8 cellular contexts compared by ENCODE assay signal in the genomic region with DNA sequence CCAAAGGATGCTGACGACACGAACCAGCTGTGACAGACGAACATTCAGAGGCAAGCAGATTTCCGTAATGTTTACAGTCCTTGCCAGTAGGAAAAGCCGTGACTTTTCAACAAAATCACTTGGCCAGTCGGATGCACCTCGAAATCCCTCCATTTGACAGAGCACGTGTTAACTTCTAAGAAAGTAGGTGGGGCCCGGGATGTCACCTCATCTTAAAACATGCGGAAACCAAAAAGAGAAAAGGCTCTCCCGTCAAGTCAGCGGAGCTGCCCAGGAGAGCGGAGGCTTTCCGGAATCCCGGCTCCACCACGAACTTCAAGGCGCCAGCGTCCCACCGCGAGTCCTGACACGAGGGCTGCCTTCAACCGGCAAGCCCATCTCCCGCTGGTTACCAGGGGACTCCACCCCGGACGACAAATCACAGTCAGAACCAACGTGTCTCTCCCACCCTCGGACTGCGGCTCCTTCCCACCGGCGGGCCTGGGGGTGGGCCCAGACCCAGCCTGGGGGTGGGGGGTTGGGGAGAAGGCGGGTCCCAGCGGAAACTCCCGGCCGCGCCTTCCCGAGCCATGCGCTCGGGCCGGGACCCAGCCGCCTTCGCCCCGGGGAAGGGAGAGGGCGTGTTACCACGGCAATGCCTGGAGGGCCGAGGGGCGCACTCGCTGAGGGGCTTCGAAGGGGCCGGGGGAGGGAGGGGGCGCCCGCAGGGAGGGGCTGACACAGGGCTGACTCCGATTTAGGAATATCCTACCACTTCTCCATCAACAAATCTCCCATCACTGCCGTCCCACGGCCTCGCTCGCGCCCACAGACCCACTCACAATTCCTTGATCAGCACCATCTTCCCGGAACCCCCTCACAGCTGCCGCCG. TPM values are rescaled to one million over a fixed set of nuclear protein-coding genes. Genes with fewer than 3 reads are reported as not detected.
DNase-seq lines count a peak whose midpoint lies in the region; ATAC-seq and TF ChIP-seq lines count a peak whose summit lies in the region.

No MANE protein-coding gene starts in this region.

- no peaks in the 10 kb centered on the region for H3K27me3 Mint-ChIP-seq in activated naive CD4-positive, alpha-beta T cell treated with anti-CD3 and anti-CD28 coated beads, Interleukin-2, amount 50 U/mL, for 24 hours

- H3K79me1 ChIP-seq in trophoblast cell (ENCODE audit: low read length): peaks cover 10% of the 10 kb centered on the region

- H3K23ac ChIP-seq in trophoblast cell (ENCODE audit: low read length): no peak overlapping the region

- peak overlapping the region; percentile 44 for H3K4ac ChIP-seq in trophoblast cell (ENCODE audit: low read depth, low read length)

- peak overlapping the region; percentile 40 for H2AFZ ChIP-seq in trophoblast cell (ENCODE audit: insufficient read depth, low read length, poor library complexity)

- peak overlapping the region; percentile 98 for H3K4me3 Mint-ChIP-seq in activated naive CD4-positive, alpha-beta T cell treated with anti-CD3 and anti-CD28 coated beads, Interleukin-2, amount 50 U/mL, for 24 hours

- H2BK5ac ChIP-seq in trophoblast cell (ENCODE audit: low read depth, low read length, poor library complexity): peak overlapping the region; percentile 77

- intact Hi-C loops in Right ventricle myocardium inferior (cut with DNase I) (loop anchor here (2.0 kb wide), 1 partner anchor 32 kb away; no protein-coding TSS in a partner anchor), thyroid gland (cut with DNase I) (no loop called here)

- no peak overlapping the region for H2AK5ac ChIP-seq in trophoblast cell (ENCODE audit: low read length)

- H3K4me2 ChIP-seq in trophoblast cell (ENCODE audit: low read length): peak overlapping the region; percentile 95

- peak overlapping the region; percentile 97 for H3K27ac Mint-ChIP-seq in activated naive CD4-positive, alpha-beta T cell treated with anti-CD3 and anti-CD28 coated beads, Interleukin-2, amount 50 U/mL, for 24 hours

- peak overlapping the region; percentile 80 for H4K8ac ChIP-seq in trophoblast cell (ENCODE audit: low read depth, low read length)

- H3K79me2 ChIP-seq in trophoblast cell (ENCODE audit: control insufficient read depth, insufficient read depth, low read length, poor library complexity): peaks cover 15% of the 10 kb centered on the region

- H3K9ac ChIP-seq in trophoblast cell (ENCODE audit: low read length): peak overlapping the region; percentile 94

- peaks cover 16% of the 10 kb centered on the region for H3K36me3 ChIP-seq in SJSA1
- H3K36me3 ChIP-seq in trophoblast cell (ENCODE audit: control insufficient read depth in 1 of 2, insufficient read depth in 2 of 2, low read length in 2 of 2): peaks cover 2 to 3% of the 10 kb centered on the region in 2 experiments
- H3K36me3 ChIP-seq in thyroid gland: no peaks in the 10 kb centered on the region

- H4K12ac ChIP-seq in trophoblast cell (ENCODE audit: low read depth, low read length): peak overlapping the region; percentile 10

- no peak for TF ChIP-seq CTCF in thyroid gland (IDR thresholded peaks at IDR 0.05)

- H3K9me3 ChIP-seq in SJSA1 (replicated peaks) (no peaks in the 10 kb centered on the region), trophoblast cell (ENCODE audit: insufficient read depth, low read depth, low read length) (no peaks in the 10 kb centered on the region), thyroid gland (no peaks in the 10 kb centered on the region)

- peak; percentile 37 for DNase-seq in DMS53 (lab: John Stamatoyannopoulos, UW)
- no peak for DNase-seq in DMS53 treated with DMSO at 0.1 percent for 48 hours (lab: John Stamatoyannopoulos, UW; ENCODE audit: unreplicated experiment)
- DNase-seq in SJSA1 (ENCODE audit: low read depth in 1 of 2, low spot score in 2 of 2): peak; percentile 68 to 74
- peak; percentile 71 for DNase-seq in Right ventricle myocardium inferior (ENCODE audit: missing footprints)
- DNase-seq in trophoblast cell: peak; percentile 57 to 70
- peak; percentile 43 to 58 for DNase-seq in thyroid gland

- H4K91ac ChIP-seq in trophoblast cell (ENCODE audit: low read depth, low read length): peak overlapping the region; percentile 78

- ATAC-seq in HG03139 (IDR thresholded peaks at IDR 0.05; ENCODE audit: unreplicated experiment) (peak; percentile 10), Right ventricle myocardium inferior (peak; percentile 49)

- peaks cover 14% of the 10 kb centered on the region for H3K36me3 Mint-ChIP-seq in activated naive CD4-positive, alpha-beta T cell treated with anti-CD3 and anti-CD28 coated beads, Interleukin-2, amount 50 U/mL, for 24 hours

- peak overlapping the region; percentile 46 for H3K18ac ChIP-seq in trophoblast cell (ENCODE audit: low read length)

- peaks cover 73% of the 10 kb centered on the region for H3K4me1 Mint-ChIP-seq in activated naive CD4-positive, alpha-beta T cell treated with anti-CD3 and anti-CD28 coated beads, Interleukin-2, amount 50 U/mL, for 24 hours

- H3K4me1 ChIP-seq in SJSA1 (replicated peaks) (peaks cover 32% of the 10 kb centered on the region), trophoblast cell (ENCODE audit: control insufficient read depth in 1 of 2, insufficient read depth in 2 of 2, low read length in 2 of 2) (peaks cover 0 to 4% of the 10 kb centered on the region in 2 experiments), thyroid gland (peaks cover 16 to 28% of the 10 kb centered on the region in 2 donors)

- H3K27me3 ChIP-seq in SJSA1 (replicated peaks) (no peaks in the 10 kb centered on the region), trophoblast cell (ENCODE audit: insufficient read depth, low read length) (no peaks in the 10 kb centered on the region), thyroid gland (no peaks in the 10 kb centered on the region)

- H2BK12ac ChIP-seq in trophoblast cell (ENCODE audit: low read length): no peak overlapping the region

- WGBS in trophoblast cell (ENCODE audit: extremely low coverage, insufficient coverage, insufficient read length): no CpG with 5 or more reads among the region's 60 CpGs
- 1% methylated on average over 22 to 40 of the region's 60 CpGs for WGBS in thyroid gland, 2 donors

- H3K9me3 Mint-ChIP-seq in activated naive CD4-positive, alpha-beta T cell treated with anti-CD3 and anti-CD28 coated beads, Interleukin-2, amount 50 U/mL, for 24 hours: no peaks in the 10 kb centered on the region

- H3K4me3 ChIP-seq in SJSA1 (peak overlapping the region; percentile 71), trophoblast cell (ENCODE audit: low read depth, low read length) (peak overlapping the region; percentile 97), thyroid gland (replicated peaks in 1 of 3) (peak overlapping the region; percentile 28 to 98 (median 78))

- H3K14ac ChIP-seq in trophoblast cell (ENCODE audit: low read length): peak overlapping the region; percentile 62

- H2BK120ac ChIP-seq in trophoblast cell (ENCODE audit: insufficient read depth, low read length, poor library complexity): no peak overlapping the region

- H3K27ac ChIP-seq in SJSA1: peak overlapping the region; percentile 86
- peak overlapping the region; percentile 75 for H3K27ac ChIP-seq in trophoblast cell (ENCODE audit: low read depth, low read length)
- peak overlapping the region; percentile 66 to 85 (median 84) for H3K27ac ChIP-seq in thyroid gland

- peak; percentile 5 to 64 for TF ChIP-seq POLR2A in thyroid gland (IDR thresholded peaks at IDR 0.05)

RNA-seq across cellular contexts. Expression of a gene that starts 0.5 kb away (rescaled TPM):
- 24.0 and 28.3 TPM in 2 replicates for total RNA-seq in SJSA1 (2014; rRNA removed; shearing (Covaris generic))
- total RNA-seq in Right ventricle myocardium inferior: 43.7 TPM
- polyA plus RNA-seq in trophoblast cell (2013): 109 and 112 TPM in 2 replicates
- 10 to 100 TPM; 30.7 to 54.4 (median 42.6) TPM for total RNA-seq in thyroid gland
